Comparison of ENCODE assay signal across 15 cellular contexts in genomic region chr16:10922328-10923145, GRCh38. TPM values are rescaled to one million over a fixed set of nuclear protein-coding genes. Genes with fewer than 3 reads are reported as not detected.
DNase-seq lines count a peak whose midpoint lies in the region; ATAC-seq, FAIRE-seq and TF ChIP-seq lines count a peak whose summit lies in the region.
"Had no signal": no experiment of that assay in that cellular context is flagged by ENCODE, and none has a peak within 500 bp of the region (broad histone marks: within the 10 kb centered on the region; RNA-seq: fewer than 3 reads in every experiment).

No MANE protein-coding gene starts in this region.

- peaks cover 0 to 4% of the 10 kb centered on the region in 2 donors for H3K4me1 Mint-ChIP-seq in natural killer cell treated with Interleukin-12 subunit alpha and Interleukin-12 subunit beta and Interleukin-15 and Interleukin-18, amount 100 ng/mL, for 72 hours (ENCODE audit: low read depth in 2 of 2)

- H3K36me3 Mint-ChIP-seq in natural killer cell treated with Interleukin-12 subunit alpha and Interleukin-12 subunit beta and Interleukin-15 and Interleukin-18, amount 100 ng/mL, for 72 hours: no peaks in the 10 kb centered on the region

- intact Hi-C loops in K562 (cut with micrococcal nuclease) (no loop called here), spleen (cut with DNase I; ENCODE audit: low total_unique reads) (no loop called here)

- H3K9me1 ChIP-seq in K562 (ENCODE audit: control insufficient read depth, insufficient read depth, low read length): no peaks in the 10 kb centered on the region

- H3K27ac ChIP-seq in K562 (ENCODE audit: extremely low read depth, low read depth, low read length) (no peak overlapping the region), spleen (peak overlapping the region in 7 of 8 donors; percentile 5 to 76 (median 57))

- no peaks in the 10 kb centered on the region for H3K27me3 Mint-ChIP-seq in natural killer cell treated with Interleukin-12 subunit alpha and Interleukin-12 subunit beta and Interleukin-15 and Interleukin-18, amount 100 ng/mL, for 72 hours

- H3K27ac Mint-ChIP-seq in natural killer cell treated with Interleukin-12 subunit alpha and Interleukin-12 subunit beta and Interleukin-15 and Interleukin-18, amount 100 ng/mL, for 72 hours: no peak overlapping the region
- H3K27ac Mint-ChIP-seq: activated T-cell treated with anti-CD3 and anti-CD28 coated beads, Interleukin-2, amount 50 U/mL, for 72 hours; nephron had no signal

- H4K20me1 ChIP-seq in K562 (replicated peaks; ENCODE audit: control insufficient read depth, insufficient read depth, low read length): no peaks in the 10 kb centered on the region; the same call in 1 of the 2 replicates

- no peak overlapping the region for H2AFZ ChIP-seq in K562 (ENCODE audit: low read depth, low read length)

- TF ChIP-seq RAD21 in K562 (CRISPR knock-in tag; conservative IDR thresholded peaks at IDR 0.05 in 1 of 2, IDR thresholded peaks at IDR 0.05 in 1 of 2): no peak

- TF ChIP-seq POLR2A in K562 (conservative IDR thresholded peaks at IDR 0.05) (no peak), spleen (IDR thresholded peaks at IDR 0.05) (no peak)

- ATAC-seq in K562 (no peak), GM19467 (IDR thresholded peaks at IDR 0.05; ENCODE audit: unreplicated experiment) (no peak), HG03139 (IDR thresholded peaks at IDR 0.05; ENCODE audit: unreplicated experiment) (no peak)
- no peak for ATAC-seq in natural killer cell treated with Interleukin-12 subunit alpha and Interleukin-12 subunit beta and Interleukin-15 and Interleukin-18, amount 100 ng/mL, for 72 hours
- ATAC-seq: activated T-cell treated with anti-CD3 and anti-CD28 coated beads, Interleukin-2, amount 50 U/mL, for 72 hours had no signal

- H3K9ac ChIP-seq in K562 (ENCODE audit: insufficient read depth in 1 of 2, low read depth in 2 of 2, low read length in 2 of 2): 0 out of 4 replicates have a peak overlapping the region, but pooled peaks of 1 of the 2 experiments have one; percentile 15
- H3K9ac ChIP-seq: SK-N-SH had no signal

- peaks cover 3 to 13% of the 10 kb centered on the region in 2 experiments; a peak in 2 of 5 replicates for H3K4me1 ChIP-seq in K562 (replicated peaks in 1 of 2; ENCODE audit: control insufficient read depth in 2 of 2, insufficient read depth in 2 of 2, low read length in 2 of 2)
- H3K4me1 ChIP-seq in spleen: peaks cover 11 to 59% (median 34%) of the 10 kb centered on the region in 6 donors

- H3K27me3 ChIP-seq in K562 (ENCODE audit: control insufficient read depth in 2 of 2, insufficient read depth in 2 of 2, low read length in 2 of 2) (no peaks in the 10 kb centered on the region), spleen (replicated peaks in 1 of 7) (no peaks in the 10 kb centered on the region)

- TF ChIP-seq CTCF in K562 (IDR thresholded peaks at IDR 0.05 in 2 of 3, conservative IDR thresholded peaks at IDR 0.05 in 1 of 3; ENCODE audit: insufficient read depth in 2 of 3, low read depth in 1 of 3, low read length in 3 of 3): no peak
- no peak for TF ChIP-seq CTCF in spleen (IDR thresholded peaks at IDR 0.05 in 8 of 11, conservative IDR thresholded peaks at IDR 0.05 in 3 of 11)
- no peak for TF ChIP-seq CTCF in GM10248 (IDR thresholded peaks at IDR 0.05; ENCODE audit: control extremely low read depth, extremely low read depth, low read depth, missing control alignments)

- BruUV-seq in K562 (replicated peaks; lab: Mats Ljungman, UMichigan): no TSS peak

- DNase-seq in EL: peak; percentile 59
- no peak for DNase-seq in K562 (ENCODE audit: extremely low read depth in 1 of 4, low spot score in 3 of 4)
- DNase-seq in iris pigment epithelial cell (ENCODE audit: low read depth): peak; percentile 42
- peak; percentile 85 for DNase-seq in spleen
- no peak for DNase-seq in GM10248 (ENCODE audit: extremely low spot score)
- no peak for DNase-seq in natural killer cell treated with Interleukin-12 subunit alpha and Interleukin-12 subunit beta and Interleukin-15 and Interleukin-18, amount 100 ng/mL, for 72 hours (ENCODE audit: low spot score)
- DNase-seq: activated CD4-positive, alpha-beta T cell treated with anti-CD3 and anti-CD28 coated beads for 1 hour; activated T-cell treated with anti-CD3 and anti-CD28 coated beads, Interleukin-2, amount 50 U/mL, for 72 hours; NCI-H146; SK-N-SH had no signal

- H3K9me3 ChIP-seq in K562 (replicated peaks; ENCODE audit: control insufficient read depth, insufficient read depth, low read depth, low read length): no peaks in the 10 kb centered on the region
- H3K9me3 ChIP-seq in spleen: no peaks in the 10 kb centered on the region
- H3K9me3 ChIP-seq: SK-N-SH had no signal

- H3K79me2 ChIP-seq in K562 (ENCODE audit: control insufficient read depth, insufficient read depth, low read length): no peaks in the 10 kb centered on the region

- H3K4me3 ChIP-seq in K562: no peak overlapping the region
- H3K4me3 ChIP-seq in spleen: no peak overlapping the region

- H3K36me3 ChIP-seq in K562 (ENCODE audit: control insufficient read depth, insufficient read depth, low read length) (peaks cover 8% of the 10 kb centered on the region; the same call in 1 of the 3 replicates), spleen (peaks cover 6 to 100% (median 65%) of the 10 kb centered on the region in 6 donors)

- POLR2A ChIA-PET in K562 (lab: Yijun Ruan, JAX): interaction anchor here (0.7 to 1.2 kb wide), 4 partner anchors 13 to 178 kb away, joined by 3 to 5 read pairs (median 4); partner anchors contain the start of gene NUBP1
- POLR2A ChIA-PET in GM10248 (lab: Yijun Ruan, JAX): no interaction called here

- in situ Hi-C loops in K562 (cut with MboI): no loop called here

- H3K4me2 ChIP-seq in K562 (ENCODE audit: insufficient read depth, low read length): no peak overlapping the region
- H3K4me2 ChIP-seq: SK-N-SH had no signal

- WGBS in K562 (ENCODE audit: insufficient coverage, low coverage, missing lambda C conversion rate): 46% methylated on average over 14 of the region's 14 CpGs
- 62 to 87% (median 74%) methylated on average over 7 to 14 of the region's 14 CpGs for WGBS in spleen, 5 donors

- H3K4me3 Mint-ChIP-seq in natural killer cell treated with Interleukin-12 subunit alpha and Interleukin-12 subunit beta and Interleukin-15 and Interleukin-18, amount 100 ng/mL, for 72 hours: no peak overlapping the region
- H3K4me3 Mint-ChIP-seq: activated T-cell treated with anti-CD3 and anti-CD28 coated beads, Interleukin-2, amount 50 U/mL, for 72 hours; nephron had no signal

- H3K9me3 Mint-ChIP-seq in natural killer cell treated with Interleukin-12 subunit alpha and Interleukin-12 subunit beta and Interleukin-15 and Interleukin-18, amount 100 ng/mL, for 72 hours: no peaks in the 10 kb centered on the region
- H3K9me3 Mint-ChIP-seq: activated T-cell treated with anti-CD3 and anti-CD28 coated beads, Interleukin-2, amount 50 U/mL, for 72 hours; nephron had no signal

- CTCF ChIA-PET in K562 (lab: Yijun Ruan, JAX; ENCODE audit: low intra/inter-chr PET ratio): no interaction called here
- CTCF ChIA-PET in GM10248 (lab: Yijun Ruan, JAX): interaction anchor here (0.7 to 2.6 kb wide), 8 partner anchors 8 to 408 kb away, joined by 3 to 6 read pairs (median 3); partner anchors contain the start of gene CIITA

- FAIRE-seq in K562 (lab: Jason Lieb, UNC): no peak
- FAIRE-seq: endometrium, H54 had no signal

- TF ChIP-seq EP300 in K562 (IDR thresholded peaks at IDR 0.05; ENCODE audit: low read length): no peak

RNA-seq across cellular contexts. Expression of gene DEXI, which starts 19.7 kb away (rescaled TPM):
- total RNA-seq in K562 (2011; cell fraction: chromatin; rRNA removed; ENCODE audit: low replicate concordance): 19.9 and 32.5 TPM in 2 replicates
- total RNA-seq in K562 (2011; cell fraction: nucleolus; rRNA removed): 26.5 and 30.0 TPM in 2 replicates
- total RNA-seq in K562 (2011; cell fraction: nucleoplasm; rRNA removed): 26.1 and 37.4 TPM in 2 replicates
- total RNA-seq in K562 (2014; rRNA removed) (35.8 and 43.1 TPM in 2 replicates), K562 (2014; rRNA removed; fragmentation: Illumina TruSeq; extraction: Trizol) (18.2 and 22.0 TPM in 2 replicates), K562 (2015; rRNA removed; fragmentation: Illumina TruSeq; extraction: Trizol) (29.6 and 31.3 TPM in 2 replicates), K562 (2021) (33.3 and 38.2 TPM in 2 replicates), spleen (10 to 100 TPM; 25.4 to 81.5 (median 36.8) TPM)
- polyA plus RNA-seq in K562 (2011; rRNA removed) (20.0 and 24.5 TPM in 2 replicates), K562 (2014; fragmentation: Illumina TruSeq; extraction: Trizol) (39.2 and 40.1 TPM in 2 replicates), K562 (2014; fragmentation: Nextera tagmentation; extraction: Ambion mirVana) (1 to 10 TPM; 2.9 to 3.7 TPM), K562 (2014; rRNA removed) (21.1 and 31.5 TPM in 2 replicates), spleen (10 to 100 TPM; 14.9 to 29.0 (median 21.5) TPM)
- polyA plus RNA-seq in K562 (2011; cell fraction: cytosol; rRNA removed): 35.9 and 65.4 TPM in 2 replicates
- polyA plus RNA-seq in K562 (2011; cell fraction: nucleus; rRNA removed): 24.2 and 31.3 TPM in 2 replicates
- 34.3 and 38.6 TPM in 2 replicates for polyA plus RNA-seq in K562 (2012)
- polyA minus RNA-seq in K562 (2011; rRNA and poly(A)+ RNA removed): 25.2 and 29.1 TPM in 2 replicates
- 21.8 and 24.2 TPM in 2 replicates for polyA minus RNA-seq in K562 (2011; cell fraction: cytosol; rRNA and poly(A)+ RNA removed)
- polyA minus RNA-seq in K562 (2011; cell fraction: nucleus; rRNA and poly(A)+ RNA removed): 12.3 and 19.3 TPM in 2 replicates
- total RNA-seq in natural killer cell treated with Interleukin-12 subunit alpha and Interleukin-12 subunit beta and Interleukin-15 and Interleukin-18, amount 100 ng/mL, for 72 hours: 10 to 100 TPM; 20.7 to 36.3 TPM

RNA-seq across cellular contexts. Expression of gene CLEC16A, which starts 21.8 kb away (rescaled TPM):
- 90.8 and 106 TPM in 2 replicates for total RNA-seq in K562 (2011; cell fraction: chromatin; rRNA removed; ENCODE audit: low replicate concordance)
- 41.2 and 41.7 TPM in 2 replicates for total RNA-seq in K562 (2011; cell fraction: nucleolus; rRNA removed)
- total RNA-seq in K562 (2011; cell fraction: nucleoplasm; rRNA removed): 59.0 and 65.7 TPM in 2 replicates
- total RNA-seq in K562 (2014; rRNA removed) (9.8 and 13.6 TPM in 2 replicates), K562 (2014; rRNA removed; fragmentation: Illumina TruSeq; extraction: Trizol) (11.4 and 13.2 TPM in 2 replicates), K562 (2015; rRNA removed; fragmentation: Illumina TruSeq; extraction: Trizol) (8.5 and 10.0 TPM in 2 replicates), K562 (2021) (22.1 and 22.3 TPM in 2 replicates), spleen (10 to 100 TPM; 32.1 to 54.6 (median 43.8) TPM)
- polyA plus RNA-seq in K562 (2011; rRNA removed) (8.8 and 10.4 TPM in 2 replicates), K562 (2014; fragmentation: Illumina TruSeq; extraction: Trizol) (15.6 and 16.1 TPM in 2 replicates), K562 (2014; fragmentation: Nextera tagmentation; extraction: Ambion mirVana) (1 to 10 TPM in 1 of 2 experiments, under 1 TPM in 1; 1.00 to 1.4 TPM), K562 (2014; rRNA removed) (10.6 and 10.8 TPM in 2 replicates), spleen (10 to 100 TPM in 1 of 3 donors, 1 to 10 TPM in 2; 7.3 to 15.9 (median 8.2) TPM)
- polyA plus RNA-seq in K562 (2011; cell fraction: cytosol; rRNA removed): 7.3 and 8.2 TPM in 2 replicates
- polyA plus RNA-seq in K562 (2011; cell fraction: nucleus; rRNA removed): 13.4 and 16.9 TPM in 2 replicates
- 13.6 and 19.6 TPM in 2 replicates for polyA plus RNA-seq in K562 (2012)
- polyA minus RNA-seq in K562 (2011; rRNA and poly(A)+ RNA removed): 35.1 and 47.1 TPM in 2 replicates
- polyA minus RNA-seq in K562 (2011; cell fraction: cytosol; rRNA and poly(A)+ RNA removed): 21.8 and 27.7 TPM in 2 replicates
- 14.4 and 24.4 TPM in 2 replicates for polyA minus RNA-seq in K562 (2011; cell fraction: nucleus; rRNA and poly(A)+ RNA removed)
- 10 to 100 TPM; 42.5 to 60.2 TPM for total RNA-seq in natural killer cell treated with Interleukin-12 subunit alpha and Interleukin-12 subunit beta and Interleukin-15 and Interleukin-18, amount 100 ng/mL, for 72 hours

RNA-seq across cellular contexts. Expression of gene CIITA, which starts 45.5 kb away (rescaled TPM):
- total RNA-seq in K562 (2011; cell fraction: chromatin; rRNA removed; ENCODE audit: low replicate concordance): 0.19 TPM in 1 of 2 replicates, not detected in the other
- total RNA-seq in K562 (2011; cell fraction: nucleolus; rRNA removed): not detected in 2 replicates
- total RNA-seq in K562 (2011; cell fraction: nucleoplasm; rRNA removed): 0.31 TPM in 1 of 2 replicates, not detected in the other
- not detected in 2 replicates for total RNA-seq in K562 (2014; rRNA removed)
- not detected in 2 replicates for total RNA-seq in K562 (2014; rRNA removed; fragmentation: Illumina TruSeq; extraction: Trizol)
- 0.04 and 0.11 TPM in 2 replicates for total RNA-seq in K562 (2015; rRNA removed; fragmentation: Illumina TruSeq; extraction: Trizol)
- 0.20 and 0.38 TPM in 2 replicates for total RNA-seq in K562 (2021)
- polyA plus RNA-seq in K562 (2011; rRNA removed): not detected in 2 replicates
- polyA plus RNA-seq in K562 (2011; cell fraction: cytosol; rRNA removed): not detected in 2 replicates
- 0.04 and 0.13 TPM in 2 replicates for polyA plus RNA-seq in K562 (2011; cell fraction: nucleus; rRNA removed)
- 0.23 and 0.25 TPM in 2 replicates for polyA plus RNA-seq in K562 (2012)
- not detected in 2 replicates for polyA plus RNA-seq in K562 (2014; fragmentation: Illumina TruSeq; extraction: Trizol)
- under 1 TPM; 0.01 to 0.08 TPM for polyA plus RNA-seq in K562 (2014; fragmentation: Nextera tagmentation; extraction: Ambion mirVana)
- 0.11 TPM in 1 of 2 replicates, not detected in the other for polyA plus RNA-seq in K562 (2014; rRNA removed)
- 0.06 TPM in 1 of 2 replicates, not detected in the other for polyA minus RNA-seq in K562 (2011; rRNA and poly(A)+ RNA removed)
- not detected in 2 replicates for polyA minus RNA-seq in K562 (2011; cell fraction: cytosol; rRNA and poly(A)+ RNA removed)
- not detected in 2 replicates for polyA minus RNA-seq in K562 (2011; cell fraction: nucleus; rRNA and poly(A)+ RNA removed)
- 100 to 1,000 TPM in 6 of 7 donors, 10 to 100 TPM in 1; 88.0 to 179 (median 143) TPM for total RNA-seq in spleen
- polyA plus RNA-seq in spleen: 10 to 100 TPM; 67.0 to 93.6 (median 81.8) TPM
- 100 to 1,000 TPM in 1 of 2 donors, 10 to 100 TPM in 1; 13.3 to 104 TPM for total RNA-seq in natural killer cell treated with Interleukin-12 subunit alpha and Interleukin-12 subunit beta and Interleukin-15 and Interleukin-18, amount 100 ng/mL, for 72 hours

Comparison
In these comparisons a context has a peak if more than half of its experiments do, and no peak if none do; other contexts are left out.
1. DNase-seq: peak in EL (single experiment), iris pigment epithelial cell (single experiment) and spleen (single experiment); none in K562 (0 of 4), GM10248 (single experiment) and natural killer cell treated with Interleukin-12 subunit alpha and Interleukin-12 subunit beta and Interleukin-15 and Interleukin-18, amount 100 ng/mL, for 72 hours (single experiment).
2. RNA of gene CIITA, which starts 45.5 kb away (total RNA-seq): 88.0 to 179 TPM in spleen and 13.3 to 104 TPM in natural killer cell treated with Interleukin-12 subunit alpha and Interleukin-12 subunit beta and Interleukin-15 and Interleukin-18, amount 100 ng/mL, for 72 hours; 0.04 to 0.38 TPM in K562; every median in the first group is over 10 times any median in the second.